In the genomic region with DNA sequence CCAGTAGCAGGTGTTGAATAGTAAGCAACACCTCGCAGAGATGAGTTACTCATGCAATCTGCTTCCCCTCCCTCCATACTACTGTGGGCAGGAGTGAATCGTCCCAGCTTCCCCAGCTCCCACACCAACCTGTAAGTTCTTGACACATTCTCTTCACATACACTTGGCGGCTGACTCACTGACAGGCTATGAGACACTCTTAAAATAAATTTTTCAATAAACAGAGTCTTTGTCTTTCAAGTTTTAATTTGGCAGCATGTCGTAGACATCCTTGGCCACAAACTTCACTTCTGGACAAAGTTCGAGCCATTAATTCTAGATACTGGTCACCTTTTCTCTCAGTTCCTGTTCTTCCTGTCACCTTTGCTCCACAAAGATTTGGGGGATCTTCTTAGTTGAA, we compare ENCODE assay signal across 18 cellular contexts.
DNase-seq lines count a peak whose midpoint lies in the region; ATAC-seq, FAIRE-seq and TF ChIP-seq lines count a peak whose summit lies in the region.
"Had no signal": no experiment of that assay in that cellular context is flagged by ENCODE, and none has a peak within 500 bp of the region (broad histone marks: within the 10 kb centered on the region; RNA-seq: fewer than 3 reads in every experiment).

No MANE protein-coding gene starts in this region.

- no peaks in the 10 kb centered on the region for H3K36me3 ChIP-seq in bronchial epithelial cell (ENCODE audit: control insufficient read depth, insufficient read depth, low read length)
- H3K36me3 ChIP-seq: left lung, SJCRH30, upper lobe of left lung had no signal

- DNase-seq in HT1080 (ENCODE audit: low read depth) (peak; percentile 89), bronchial epithelial cell (ENCODE audit: low read depth) (peak; percentile 88), mesothelial cell of epicardium (ENCODE audit: low spot score in 2 of 2, unreplicated experiment in 2 of 2) (no peak), erythroblast (lab: John Stamatoyannopoulos, UW) (no peak)
- no peak for DNase-seq in activated naive CD4-positive, alpha-beta T cell treated with anti-CD3 and anti-CD28 coated beads, Interleukin-2, amount 50 U/mL, for 16 hours
- DNase-seq: activated CD8-positive, alpha-beta T cell treated with anti-CD3 and anti-CD28 coated beads, Interleukin-2, amount 10 ng/mL, durations not matched to agents 7 days and 5 days; activated naive CD4-positive, alpha-beta T cell; DMS79; left lung; naive thymus-derived CD4-positive, alpha-beta T cell; NCI-H2029 treated with DMSO at 0.1 percent for 48 hours; retina; SJCRH30; stimulated activated CD4-positive, alpha-beta T cell treated with anti-CD3 and anti-CD28 coated beads, Interleukin-2, amount 100 ng/mL, for 24 hours; upper lobe of left lung had no signal

- no peak overlapping the region for H3K4me3 ChIP-seq in bronchial epithelial cell (ENCODE audit: low read depth, low read length)
- H3K4me3 ChIP-seq: left lung, SJCRH30, upper lobe of left lung had no signal

- TF ChIP-seq POLR2A in erythroblast (IDR thresholded peaks at IDR 0.05; ENCODE audit: low read length): no peak

- H3K27me3 Mint-ChIP-seq in mesothelial cell of epicardium (ENCODE audit: low read depth): no peaks in the 10 kb centered on the region

- TF ChIP-seq CTCF in bronchial epithelial cell (IDR thresholded peaks at IDR 0.05; ENCODE audit: insufficient read depth, low read length, severe bottlenecking) (no peak), mesothelial cell of epicardium (IDR thresholded peaks at IDR 0.05; ENCODE audit: unreplicated experiment) (no peak)

- H3K4me1 Mint-ChIP-seq in mesothelial cell of epicardium: peaks cover 58% of the 10 kb centered on the region
- H3K4me1 Mint-ChIP-seq: naive thymus-derived CD4-positive, alpha-beta T cell had no signal

- no peak overlapping the region for H3K4me3 Mint-ChIP-seq in mesothelial cell of epicardium
- H3K4me3 Mint-ChIP-seq: activated CD8-positive, alpha-beta T cell treated with anti-CD3 and anti-CD28 coated beads, Interleukin-2, amount 10 ng/mL, durations not matched to agents 7 days and 5 days; naive thymus-derived CD4-positive, alpha-beta T cell had no signal

- peaks cover 42% of the 10 kb centered on the region for H3K36me3 Mint-ChIP-seq in mesothelial cell of epicardium
- H3K36me3 Mint-ChIP-seq: naive thymus-derived CD4-positive, alpha-beta T cell had no signal

- peak; percentile 32 for FAIRE-seq in bronchial epithelial cell (lab: Jason Lieb, UNC)
- FAIRE-seq: GM19239 had no signal

- H3K27me3 ChIP-seq in bronchial epithelial cell (ENCODE audit: control insufficient read depth, insufficient read depth, low read length): no peaks in the 10 kb centered on the region
- H3K27me3 ChIP-seq: left lung, SJCRH30, upper lobe of left lung had no signal

- ATAC-seq in GM18907 (IDR thresholded peaks at IDR 0.05; ENCODE audit: unreplicated experiment): peak; percentile 66
- no peak for ATAC-seq in HG03565 (IDR thresholded peaks at IDR 0.05; ENCODE audit: unreplicated experiment)
- ATAC-seq: activated CD8-positive, alpha-beta T cell treated with anti-CD3 and anti-CD28 coated beads, Interleukin-2, amount 10 ng/mL, durations not matched to agents 7 days and 5 days; left lung; naive thymus-derived CD4-positive, alpha-beta T cell had no signal

- H3K27ac Mint-ChIP-seq in mesothelial cell of epicardium: peak overlapping the region; percentile 47
- H3K27ac Mint-ChIP-seq: activated CD8-positive, alpha-beta T cell treated with anti-CD3 and anti-CD28 coated beads, Interleukin-2, amount 10 ng/mL, durations not matched to agents 7 days and 5 days; naive thymus-derived CD4-positive, alpha-beta T cell had no signal

- H3K9me3 Mint-ChIP-seq in mesothelial cell of epicardium: peaks cover 4% of the 10 kb centered on the region
- H3K9me3 Mint-ChIP-seq: naive thymus-derived CD4-positive, alpha-beta T cell had no signal

Comparison
In these comparisons a context has a peak if more than half of its experiments do, and no peak if none do; other contexts are left out.
1. DNase-seq: peak in HT1080 (single experiment) and bronchial epithelial cell (single experiment); none in mesothelial cell of epicardium (0 of 2), erythroblast (0 of 2) and activated naive CD4-positive, alpha-beta T cell treated with anti-CD3 and anti-CD28 coated beads, Interleukin-2, amount 50 U/mL, for 16 hours (single experiment).